8 cellular contexts compared by ENCODE assay signal in the genomic region with DNA sequence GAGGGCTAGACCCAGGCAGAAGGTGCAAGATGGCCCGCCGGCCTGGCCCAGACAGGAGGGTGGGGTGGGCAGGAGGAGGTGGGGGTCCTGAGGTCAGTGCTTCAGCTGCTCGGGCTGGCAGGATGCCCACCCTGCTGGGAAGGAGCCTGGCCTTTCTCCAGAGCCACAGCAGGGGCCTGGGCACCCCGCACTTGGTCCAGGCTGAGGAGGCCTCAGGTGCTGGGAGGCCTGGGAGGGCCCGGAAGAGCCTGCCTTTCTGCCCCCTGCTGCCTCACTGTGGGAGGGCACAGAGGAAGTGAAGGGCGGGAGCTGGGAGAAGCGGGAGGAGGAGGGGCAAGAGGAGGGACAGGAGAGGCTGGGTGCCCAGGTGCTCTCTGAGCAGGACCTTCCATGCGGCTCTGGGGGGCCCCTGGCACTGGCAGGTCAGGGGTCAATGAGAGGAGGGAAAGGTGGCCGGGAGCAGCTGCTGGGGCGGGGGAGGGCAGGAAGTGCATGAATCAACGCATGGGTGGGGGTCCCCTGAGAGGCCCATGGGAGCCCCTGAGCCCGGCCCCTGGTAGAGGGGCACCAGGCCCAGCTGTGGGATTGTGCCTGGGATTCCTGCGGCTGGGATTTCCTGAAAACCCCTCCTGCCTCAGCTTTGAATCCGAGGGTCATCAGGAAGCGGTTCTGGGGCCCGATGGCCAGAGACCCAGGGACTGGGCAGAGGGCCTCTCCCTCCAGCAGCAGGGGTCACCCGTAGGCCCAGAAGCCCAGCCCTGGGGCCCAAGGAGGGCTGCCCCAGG. TPM values are rescaled to one million over a fixed set of nuclear protein-coding genes. Genes with fewer than 3 reads are reported as not detected.
A peak's percentile ranks its signal among the peaks of the same experiment; 100 is the strongest.
DNase-seq lines count a peak whose midpoint lies in the region; ATAC-seq and TF ChIP-seq lines count a peak whose summit lies in the region.

No MANE protein-coding gene starts in this region.

- H3K9me3 ChIP-seq in NT2/D1 (ENCODE audit: insufficient read depth, low read length) (no peaks in the 10 kb centered on the region), spleen (no peaks in the 10 kb centered on the region)

- H3K4me1 ChIP-seq in NT2/D1 (ENCODE audit: insufficient read depth, insufficient read length), result peaks cover 30% of the 10 kb centered on the region
- peaks cover 14% of the 10 kb centered on the region for H3K4me1 ChIP-seq in foreskin keratinocyte
- H3K4me1 ChIP-seq in spleen, result peaks cover 29 to 89% (median 66%) of the 10 kb centered on the region in 6 donors

- DNase-seq in GM12865 (ENCODE audit: low read depth), result peak; percentile 42
- no peak for DNase-seq in NT2/D1 (ENCODE audit: low read depth, low spot score)
- peak; percentile 73 for DNase-seq in activated T-cell treated with anti-CD3 and anti-CD28 coated beads for 48 hours (ENCODE audit: low read depth)
- peak; percentile 46 to 81 for DNase-seq in foreskin keratinocyte
- peak; percentile 94 for DNase-seq in spleen
- DNase-seq in putamen (ENCODE audit: low spot score), result no peak
- DNase-seq in mesenteric fat pad (ENCODE audit: low spot score), result no peak

- H3K27ac ChIP-seq in foreskin keratinocyte, result peak overlapping the region; percentile 98
- peak overlapping the region; percentile 58 to 95 (median 88) for H3K27ac ChIP-seq in spleen

- no peaks in the 10 kb centered on the region for H3K36me3 ChIP-seq in NT2/D1 (ENCODE audit: insufficient read depth, insufficient read length, low read length)
- no peaks in the 10 kb centered on the region for H3K36me3 ChIP-seq in spleen

- TF ChIP-seq CTCF in GM12865 (IDR thresholded peaks at IDR 0.05; ENCODE audit: insufficient read depth, low read depth, low read length, missing control alignments) (peak; percentile 32), foreskin keratinocyte (conservative IDR thresholded peaks at IDR 0.05) (peak; percentile 89), spleen (IDR thresholded peaks at IDR 0.05 in 8 of 11, conservative IDR thresholded peaks at IDR 0.05 in 3 of 11) (peak; percentile 53 to 92 (median 87))

- 14 to 21% (median 16%) methylated on average over 9 to 17 of the region's 17 CpGs for WGBS in spleen, 5 donors

- intact Hi-C loops in spleen (cut with DNase I; ENCODE audit: low total_unique reads), result no loop called here

- TF ChIP-seq POLR2A in spleen (IDR thresholded peaks at IDR 0.05), result no peak

- H3K4me3 ChIP-seq in GM12865 (ENCODE audit: low read depth, low read length) (no peak overlapping the region), NT2/D1 (ENCODE audit: insufficient read length, low read depth) (no peak overlapping the region), spleen (peak overlapping the region in 4 of 8 donors; percentile 0 to 46 (median 12))

- H3K9ac ChIP-seq in NT2/D1 (ENCODE audit: insufficient read length, low read depth), result peak overlapping the region; percentile 64

- ATAC-seq in HG03095 (IDR thresholded peaks at IDR 0.05; ENCODE audit: unreplicated experiment), result peak; percentile 36
- peak; percentile 57 for ATAC-seq in foreskin keratinocyte

- H3K27me3 ChIP-seq in NT2/D1 (ENCODE audit: insufficient read depth, insufficient read length), result no peaks in the 10 kb centered on the region
- H3K27me3 ChIP-seq in foreskin keratinocyte, result no peaks in the 10 kb centered on the region
- H3K27me3 ChIP-seq in spleen (replicated peaks in 1 of 7), result no peaks in the 10 kb centered on the region

RNA-seq across cellular contexts. Expression of gene PWWP2B, which starts 49.9 kb away (rescaled TPM):
- total RNA-seq in foreskin keratinocyte, result 10.5 and 12.5 TPM in 2 replicates
- polyA plus RNA-seq in foreskin keratinocyte, result 11.0 and 14.0 TPM in 2 replicates
- 10 to 100 TPM; 24.8 to 41.7 (median 28.1) TPM for total RNA-seq in spleen
- 10 to 100 TPM; 22.5 to 50.0 (median 27.8) TPM for polyA plus RNA-seq in spleen
- 30.4 TPM for total RNA-seq in mesenteric fat pad

Comparison
In these comparisons a context has a peak if more than half of its experiments do, and no peak if none do; other contexts are left out.
1. DNase-seq: peak in GM12865 (single experiment), activated T-cell treated with anti-CD3 and anti-CD28 coated beads for 48 hours (single experiment), foreskin keratinocyte (2 of 2) and spleen (single experiment); none in NT2/D1 (single experiment), putamen (single experiment) and mesenteric fat pad (single experiment).
2. CTCF ChIP-seq: peak in every context shown above with its lines; median percentile 89 in foreskin keratinocyte; 87 in spleen; 32 in GM12865.